ENCODE assay signal across 24 cellular contexts in genomic region chr12:2531371-2531770, GRCh38.
"Had no signal": no experiment of that assay in that cellular context is flagged by ENCODE, and none has a peak within 500 bp of the region (broad histone marks: within the 10 kb centered on the region; RNA-seq: fewer than 3 reads in every experiment).

No MANE protein-coding gene starts in this region.

- H3K27ac Mint-ChIP-seq: activated B cell treated with CpG ODN at 0.5 μM for 24 hours; activated CD8-positive, alpha-beta T cell treated with anti-CD3 and anti-CD28 coated beads for 36 hours; activated naive CD4-positive, alpha-beta T cell treated with anti-CD3 and anti-CD28 coated beads, Interleukin-2, amount 50 U/mL, for 24 hours; activated naive CD8-positive, alpha-beta T cell treated with anti-CD3 and anti-CD28 coated beads, Interleukin-2, amount 50 U/mL, for 24 hours; activated T-helper 2 cell treated with anti-CD3 and anti-CD28 coated beads, Interferon-gamma antibody, Interleukin-2, Interleukin-4, amounts not matched to agents 10 μg/mL and 5 μg/mL and 100 μg/mL, durations not matched to agents 14 hours and 24 hours and 36 hours; T-helper 17 cell had no signal

- H3K36me3 ChIP-seq: left lung, suprapubic skin, upper lobe of right lung had no signal

- H3K36me3 Mint-ChIP-seq: activated naive CD4-positive, alpha-beta T cell treated with anti-CD3 and anti-CD28 coated beads, Interleukin-2, amount 50 U/mL, for 24 hours had no signal

- H3K4me3 Mint-ChIP-seq: activated B cell treated with CpG ODN at 0.5 μM for 24 hours; activated CD8-positive, alpha-beta T cell treated with anti-CD3 and anti-CD28 coated beads for 36 hours; activated naive CD4-positive, alpha-beta T cell treated with anti-CD3 and anti-CD28 coated beads, Interleukin-2, amount 50 U/mL, for 24 hours; activated naive CD8-positive, alpha-beta T cell treated with anti-CD3 and anti-CD28 coated beads, Interleukin-2, amount 50 U/mL, for 24 hours; nephron; T-helper 17 cell had no signal

- H3K79me2 ChIP-seq: parathyroid adenoma had no signal

- H3K9me3 Mint-ChIP-seq: activated B cell treated with CpG ODN at 0.5 μM for 24 hours; activated CD8-positive, alpha-beta T cell treated with anti-CD3 and anti-CD28 coated beads for 36 hours; activated naive CD4-positive, alpha-beta T cell treated with anti-CD3 and anti-CD28 coated beads, Interleukin-2, amount 50 U/mL, for 24 hours; activated naive CD8-positive, alpha-beta T cell treated with anti-CD3 and anti-CD28 coated beads, Interleukin-2, amount 50 U/mL, for 24 hours; activated T-helper 2 cell treated with anti-CD3 and anti-CD28 coated beads, Interferon-gamma antibody, Interleukin-2, Interleukin-4, amounts not matched to agents 10 μg/mL and 5 μg/mL and 100 μg/mL, durations not matched to agents 14 hours and 24 hours and 36 hours; nephron had no signal

- DNase-seq: activated B cell treated with CpG ODN at 0.5 μM for 24 hours; activated CD4-positive, alpha-beta T cell treated with anti-CD3 and anti-CD28 coated beads, Interleukin-2, amount 50 U/mL, for 1 hour; activated CD8-positive, alpha-beta T cell treated with anti-CD3 and anti-CD28 coated beads for 36 hours; activated naive CD8-positive, alpha-beta T cell treated with anti-CD3 and anti-CD28 coated beads, Interleukin-2, amount 50 U/mL, for 24 hours; activated T-cell treated with anti-CD3 and anti-CD28 coated beads, Interleukin-2, amount 50 U/mL, for 48 hours; amygdala; caudate nucleus; foreskin fibroblast; heart left ventricle; kidney glomerular epithelial cell; left lung; stimulated activated naive CD4-positive, alpha-beta T cell; T-helper 17 cell; T1000; tibial artery; upper lobe of right lung had no signal

- H3K9me3 ChIP-seq: heart left ventricle, left lung, right atrium auricular region, suprapubic skin, tibial artery, upper lobe of right lung had no signal

- H3K4me1 Mint-ChIP-seq: activated B cell treated with CpG ODN at 0.5 μM for 24 hours; activated naive CD4-positive, alpha-beta T cell treated with anti-CD3 and anti-CD28 coated beads, Interleukin-2, amount 50 U/mL, for 24 hours; activated naive CD8-positive, alpha-beta T cell treated with anti-CD3 and anti-CD28 coated beads, Interleukin-2, amount 50 U/mL, for 24 hours had no signal

- H3K4me1 ChIP-seq: left lung, parathyroid adenoma, suprapubic skin, tibial artery, upper lobe of right lung had no signal

- H2AFZ ChIP-seq: parathyroid adenoma had no signal

- H3K27me3 Mint-ChIP-seq: activated B cell treated with CpG ODN at 0.5 μM for 24 hours; activated CD8-positive, alpha-beta T cell treated with anti-CD3 and anti-CD28 coated beads for 36 hours; activated naive CD4-positive, alpha-beta T cell treated with anti-CD3 and anti-CD28 coated beads, Interleukin-2, amount 50 U/mL, for 24 hours; activated naive CD8-positive, alpha-beta T cell treated with anti-CD3 and anti-CD28 coated beads, Interleukin-2, amount 50 U/mL, for 24 hours had no signal

- ATAC-seq: activated CD8-positive, alpha-beta T cell treated with anti-CD3 and anti-CD28 coated beads for 36 hours; activated naive CD8-positive, alpha-beta T cell treated with anti-CD3 and anti-CD28 coated beads, Interleukin-2, amount 50 U/mL, for 24 hours; esophagus mucosa; heart left ventricle; left lung; T-helper 17 cell; upper lobe of right lung had no signal

- H3K4me3 ChIP-seq: heart left ventricle, left lung, lung, right atrium auricular region, suprapubic skin, tibial artery, upper lobe of right lung had no signal

- H3K27ac ChIP-seq: heart left ventricle, left lung, parathyroid adenoma, right atrium auricular region, suprapubic skin, tibial artery, upper lobe of right lung had no signal

- H3K9ac ChIP-seq: parathyroid adenoma had no signal

- H3K27me3 ChIP-seq: heart left ventricle, left lung, right atrium auricular region, suprapubic skin, tibial artery, upper lobe of right lung had no signal
